ENCODE assay signal across 8 cellular contexts in genomic region chr4:1246901-1247810, GRCh38. TPM values are rescaled to one million over a fixed set of nuclear protein-coding genes. Genes with fewer than 3 reads are reported as not detected.
A peak's percentile ranks its signal among the peaks of the same experiment; 100 is the strongest.
DNase-seq lines count a peak whose midpoint lies in the region; ATAC-seq and TF ChIP-seq lines count a peak whose summit lies in the region.

No MANE protein-coding gene starts in this region.

- peaks cover 7% of the 10 kb centered on the region for H3K23me2 ChIP-seq in H9 (ENCODE audit: insufficient read length, low read depth, low read length, poor library complexity, severe bottlenecking)

- no peak overlapping the region for H2BK12ac ChIP-seq in H9 (ENCODE audit: insufficient read length, low read depth, low read length)

- H4K8ac ChIP-seq in H9 (replicated peaks; ENCODE audit: insufficient read length, low read depth, low read length), result no peak overlapping the region

- H3K23ac ChIP-seq in H9 (ENCODE audit: insufficient read length, low read depth, low read length), result no peak overlapping the region

- H3K14ac ChIP-seq in H9 (ENCODE audit: insufficient read depth, low read length), result no peak overlapping the region; the same call in 1 of the 2 replicates

- H2AFZ ChIP-seq in H9 (ENCODE audit: low read length), result no peak overlapping the region
- no peak overlapping the region for H2AFZ ChIP-seq in neural progenitor cell (replicated peaks)

- no peak overlapping the region for H3T11ph ChIP-seq in H9 (ENCODE audit: low read length)

- no peaks in the 10 kb centered on the region for H3K27me3 ChIP-seq in BLaER1 treated with 17β-estradiol and CSF1 and Interleukin-3, amounts not matched to agents 10 nM and 100 nM
- H3K27me3 ChIP-seq in H9 (ENCODE audit: insufficient read depth, low read length), result no peaks in the 10 kb centered on the region
- H3K27me3 ChIP-seq in neural progenitor cell, result no peaks in the 10 kb centered on the region

- H3K4me1 ChIP-seq in BLaER1 treated with 17β-estradiol and CSF1 and Interleukin-3, amounts not matched to agents 10 nM and 100 nM, result peaks cover 57 to 73% (median 69%) of the 10 kb centered on the region in 10 experiments
- H3K4me1 ChIP-seq in H9 (ENCODE audit: insufficient read depth, low read length) (no peaks in the 10 kb centered on the region), neural progenitor cell (peaks cover 10% of the 10 kb centered on the region)

- TF ChIP-seq CTCF in H9 (conservative IDR thresholded peaks at IDR 0.05) (no peak), fibroblast of the aortic adventitia (IDR thresholded peaks at IDR 0.05; ENCODE audit: insufficient read depth, low read length) (no peak), neural progenitor cell (IDR thresholded peaks at IDR 0.05) (no peak)

- H3K4ac ChIP-seq in H9 (ENCODE audit: low read depth, low read length), result no peak overlapping the region

- H3F3A ChIP-seq in neural progenitor cell (ENCODE audit: low read depth), result no peaks in the 10 kb centered on the region

- H4K5ac ChIP-seq in H9 (ENCODE audit: insufficient read length, low read depth, low read length), result no peak overlapping the region

- H3K9me3 Mint-ChIP-seq in H9, result peaks cover 21 to 25% of the 10 kb centered on the region in 2 experiments
- peaks cover 18% of the 10 kb centered on the region for H3K9me3 Mint-ChIP-seq in neural progenitor cell

- H2BK15ac ChIP-seq in H9 (ENCODE audit: low read depth, low read length), result no peak overlapping the region

- H2BK5ac ChIP-seq in H9 (ENCODE audit: insufficient read length, low read length), result no peak overlapping the region

- ATAC-seq in GM19023 (IDR thresholded peaks at IDR 0.05; ENCODE audit: unreplicated experiment) (no peak), GM21381 (IDR thresholded peaks at IDR 0.05; ENCODE audit: unreplicated experiment) (no peak)

- peak overlapping the region; percentile 90 to 100 (median 100) for H3K4me2 ChIP-seq in BLaER1 treated with 17β-estradiol and CSF1 and Interleukin-3, amounts not matched to agents 10 nM and 100 nM
- H3K4me2 ChIP-seq in H9 (ENCODE audit: insufficient read depth, insufficient read length, low read length), result peak overlapping the region; percentile 46
- peak overlapping the region; percentile 100 for H3K4me2 ChIP-seq in neural progenitor cell

- H3K79me2 ChIP-seq in H9 (ENCODE audit: insufficient read depth, low read length), result peaks cover 48% of the 10 kb centered on the region; the same call in 1 of the 2 replicates
- H3K79me2 ChIP-seq in neural progenitor cell (ENCODE audit: low read depth), result peaks cover 63% of the 10 kb centered on the region

- H3K56ac ChIP-seq in H9 (ENCODE audit: insufficient read length, low read depth, low read length), result no peak overlapping the region

- peaks cover 11 to 41% (median 22%) of the 10 kb centered on the region in 11 experiments; a peak in 20 of 22 replicates for H3K36me3 ChIP-seq in BLaER1 treated with 17β-estradiol and CSF1 and Interleukin-3, amounts not matched to agents 10 nM and 100 nM
- peaks cover under 1% of the 10 kb centered on the region for H3K36me3 ChIP-seq in neural progenitor cell

- DNase-seq in H9 (peak; percentile 27), fibroblast of the aortic adventitia (ENCODE audit: low read depth) (no peak), neural progenitor cell (ENCODE audit: low spot score) (peak; percentile 54), NCI-H2107 (lab: John Stamatoyannopoulos, UW) (no peak)
- DNase-seq in activated CD4-positive, alpha-beta T cell treated with anti-CD3 and anti-CD28 coated beads, Interleukin-2, amount 50 U/mL, for 48 hours, result peak; percentile 28 to 40

- H3K9me3 ChIP-seq in BLaER1 treated with 17β-estradiol and CSF1 and Interleukin-3, amounts not matched to agents 10 nM and 100 nM (replicated peaks in 1 of 11), result peaks cover 13 to 19% (median 17%) of the 10 kb centered on the region in 11 experiments; a peak in 20 of 22 replicates
- H3K9me3 ChIP-seq in H9 (ENCODE audit: control insufficient read depth, low read depth, low read length) (peaks cover 15% of the 10 kb centered on the region), neural progenitor cell (ENCODE audit: low read depth) (peaks cover 8% of the 10 kb centered on the region)

- H4K91ac ChIP-seq in H9 (ENCODE audit: insufficient read length, low read depth, low read length), result no peak overlapping the region

- WGBS in H9 (ENCODE audit: extremely low coverage, insufficient read length, low lambda C conversion rate), result no CpG with 5 or more reads among the region's 46 CpGs

- H4K20me1 ChIP-seq in BLaER1 treated with 17β-estradiol and CSF1 and Interleukin-3, amounts not matched to agents 10 nM and 100 nM, result peaks cover 52 to 62% (median 54%) of the 10 kb centered on the region in 11 experiments
- H4K20me1 ChIP-seq in H9 (ENCODE audit: control insufficient read depth, insufficient read depth, insufficient read length), result peaks cover 5% of the 10 kb centered on the region
- H4K20me1 ChIP-seq in neural progenitor cell (ENCODE audit: low read depth), result peaks cover 57% of the 10 kb centered on the region

- H3K4me3 ChIP-seq in BLaER1 treated with 17β-estradiol and CSF1 and Interleukin-3, amounts not matched to agents 10 nM and 100 nM, result peak overlapping the region; percentile 86 to 94 (median 90)
- H3K4me3 ChIP-seq in fibroblast of the aortic adventitia (ENCODE audit: low read depth, low read length), result peak overlapping the region; percentile 75
- peak overlapping the region; percentile 83 for H3K4me3 ChIP-seq in neural progenitor cell

- H3K27me3 Mint-ChIP-seq in H9 (ENCODE audit: low read depth) (peaks cover 12% of the 10 kb centered on the region), neural progenitor cell (ENCODE audit: insufficient read depth, low read depth) (peaks cover 11% of the 10 kb centered on the region)

- peaks cover 23 to 24% (median 24%) of the 10 kb centered on the region in 3 experiments for H3K36me3 Mint-ChIP-seq in H9 (ENCODE audit: insufficient read depth in 1 of 3, low read depth in 3 of 3)
- peaks cover 23% of the 10 kb centered on the region for H3K36me3 Mint-ChIP-seq in neural progenitor cell

- peak overlapping the region in 1 of 3 experiments; percentile 74; a peak in 1 of 7 replicates for H3K27ac Mint-ChIP-seq in H9
- H3K27ac Mint-ChIP-seq in neural progenitor cell, result peak overlapping the region; percentile 74

- no peak overlapping the region for H2BK120ac ChIP-seq in H9 (ENCODE audit: low read depth, low read length, poor library complexity, severe bottlenecking)

- H2BK20ac ChIP-seq in H9 (ENCODE audit: low read depth, low read length, poor library complexity, severe bottlenecking), result no peak overlapping the region

- H3K18ac ChIP-seq in H9 (ENCODE audit: insufficient read length, low read depth, low read length), result no peak overlapping the region

- H3K27ac ChIP-seq in BLaER1 treated with 17β-estradiol and CSF1 and Interleukin-3, amounts not matched to agents 10 nM and 100 nM, result peak overlapping the region; percentile 93 to 98 (median 97)
- H3K27ac ChIP-seq in H9 (ENCODE audit: insufficient read length, low read depth, low read length) (no peak overlapping the region), neural progenitor cell (no peak overlapping the region)

- H3K79me1 ChIP-seq in H9 (ENCODE audit: insufficient read depth, low read depth, low read length, poor library complexity, severe bottlenecking), result peaks cover 4% of the 10 kb centered on the region

- H3K4me1 Mint-ChIP-seq in H9, result peaks cover 7 to 11% of the 10 kb centered on the region in 2 experiments; a peak in 3 of 4 replicates
- peaks cover 20% of the 10 kb centered on the region for H3K4me1 Mint-ChIP-seq in neural progenitor cell

- no peak overlapping the region for H2AK5ac ChIP-seq in H9 (ENCODE audit: insufficient read length, low read length)

- H3K9ac ChIP-seq in BLaER1 treated with 17β-estradiol and CSF1 and Interleukin-3, amounts not matched to agents 10 nM and 100 nM, result peak overlapping the region; percentile 91 to 99 (median 98)
- peak overlapping the region; percentile 20 for H3K9ac ChIP-seq in H9 (ENCODE audit: extremely low read depth, insufficient read length, low read length)
- peak overlapping the region; percentile 89 for H3K9ac ChIP-seq in neural progenitor cell

- H3K4me3 Mint-ChIP-seq in H9, result peak overlapping the region; percentile 69 to 83
- peak overlapping the region; percentile 89 for H3K4me3 Mint-ChIP-seq in neural progenitor cell

RNA-seq across cellular contexts. Expression of gene CTBP1, which starts 1.8 kb away (rescaled TPM):
- total RNA-seq in H9 (2021) (128 and 136 TPM in 2 replicates), fibroblast of the aortic adventitia (ENCODE audit: low replicate concordance) (141 and 191 TPM in 2 replicates), neural progenitor cell (ENCODE audit: low replicate concordance) (171 and 243 TPM in 2 replicates)

RNA-seq across cellular contexts. Expression of gene MAEA, which starts 42.5 kb away (rescaled TPM):
- total RNA-seq in H9 (2021) (85.6 and 89.5 TPM in 2 replicates), fibroblast of the aortic adventitia (ENCODE audit: low replicate concordance) (54.8 and 98.0 TPM in 2 replicates), neural progenitor cell (ENCODE audit: low replicate concordance) (38.2 and 68.6 TPM in 2 replicates)

Comparison
In these comparisons a context has a peak if more than half of its experiments do, and no peak if none do; other contexts are left out.
1. H3K27ac ChIP-seq: peak in BLaER1 treated with 17β-estradiol and CSF1 and Interleukin-3, amounts not matched to agents 10 nM and 100 nM (11 of 11); none in H9 (single experiment) and neural progenitor cell (single experiment).
2. H3K4me2 ChIP-seq: peak in every context shown above with its lines; median percentile 100 in BLaER1 treated with 17β-estradiol and CSF1 and Interleukin-3, amounts not matched to agents 10 nM and 100 nM; 100 in neural progenitor cell; 46 in H9.
3. H3K9ac ChIP-seq: peak in every context shown above with its lines; median percentile 98 in BLaER1 treated with 17β-estradiol and CSF1 and Interleukin-3, amounts not matched to agents 10 nM and 100 nM; 89 in neural progenitor cell; 20 in H9.
4. DNase-seq: peak in H9 (single experiment), activated CD4-positive, alpha-beta T cell treated with anti-CD3 and anti-CD28 coated beads, Interleukin-2, amount 50 U/mL, for 48 hours (2 of 2) and neural progenitor cell (single experiment); none in fibroblast of the aortic adventitia (single experiment) and NCI-H2107 (single experiment).
5. Peak in every context shown above with its lines, with median percentiles within 50 percentile points of each other: H3K4me3 ChIP-seq.